ENCODE assay signal across 19 cellular contexts in the genomic region with DNA sequence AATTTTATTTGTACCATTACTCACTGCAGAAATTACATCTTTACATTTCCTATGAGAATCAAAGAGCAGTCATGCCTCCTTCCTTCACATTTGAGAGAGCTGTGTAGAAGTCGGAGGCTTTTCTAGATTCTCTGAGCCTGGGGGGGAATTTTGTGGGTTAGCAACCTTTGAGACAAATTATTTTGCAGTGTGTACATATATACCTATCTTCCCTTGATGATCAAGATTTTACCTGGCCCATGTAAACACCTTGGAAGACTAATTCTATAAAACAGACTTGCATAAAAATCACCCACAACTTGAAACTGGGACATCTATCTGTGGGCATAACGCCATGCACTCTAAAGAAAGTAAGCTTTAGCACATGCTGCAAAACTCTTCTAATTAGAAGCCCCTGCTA.
"Had no signal": no experiment of that assay in that cellular context is flagged by ENCODE, and none has a peak within 500 bp of the region (broad histone marks: within the 10 kb centered on the region; RNA-seq: fewer than 3 reads in every experiment).

No MANE protein-coding gene starts in this region.

- H3K4me2 ChIP-seq: SK-N-SH had no signal

- H3K9me3 ChIP-seq: MG63, SK-N-SH had no signal

- H3K27ac ChIP-seq: RWPE1 had no signal

- ATAC-seq: Panc1 had no signal

- DNase-seq: KBM-7, MG63, NCI-H1092 treated with DMSO at 0.1 percent for 48 hours, NCI-H1436, NCI-H187, NCI-H2029, NCI-H2081 treated with DMSO at 0.1 percent for 48 hours, NCI-H2171, NCI-H226, NCI-H446, NCI-H510A, NCI-H524 treated with DMSO at 0.1 percent for 48 hours, NCI-H69, NCI-H774, SHP77, SK-N-SH, SW 1271 had no signal

- H3K36me3 ChIP-seq: MG63 had no signal

- H3K4me3 ChIP-seq: MG63 had no signal

- H3K9ac ChIP-seq: SK-N-SH had no signal

- H3K27me3 ChIP-seq: MG63 had no signal
